21 cellular contexts compared by ENCODE assay signal in the genomic region with DNA sequence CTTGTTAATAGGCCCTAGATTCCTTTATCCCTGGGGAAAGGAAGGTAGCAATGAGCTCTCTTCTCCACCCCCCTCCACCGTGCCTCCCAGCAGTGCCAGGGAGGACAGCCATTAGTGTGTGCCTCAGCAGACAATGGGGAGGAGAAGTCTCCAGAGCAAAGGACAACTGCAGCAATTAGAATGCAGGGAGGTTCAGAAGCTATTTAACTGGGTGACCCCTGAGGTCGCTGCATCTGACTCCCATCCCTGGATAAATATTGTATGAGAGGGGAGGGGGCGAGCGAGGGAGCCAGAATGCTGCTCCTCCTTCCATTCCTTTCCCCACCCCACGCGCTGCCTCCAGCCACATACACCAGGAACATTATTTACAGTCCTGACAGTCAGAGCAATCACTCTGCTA.
"Had no signal": no experiment of that assay in that cellular context is flagged by ENCODE, and none has a peak within 500 bp of the region (broad histone marks: within the 10 kb centered on the region; RNA-seq: fewer than 3 reads in every experiment).

No MANE protein-coding gene starts in this region.

- H3K4me3 ChIP-seq: esophagus muscularis mucosa, mucosa of descending colon, smooth muscle cell, suprapubic skin, tibial artery, upper lobe of right lung had no signal

- H3K4me1 ChIP-seq: upper lobe of right lung had no signal

- H3K4me1 Mint-ChIP-seq: activated T-helper 17 cell treated with anti-CD3 and anti-CD28 coated beads, Interleukin-2, amount 50 U/mL, for 72 hours; central memory CD8-positive, alpha-beta T cell had no signal

- H3K36me3 Mint-ChIP-seq: natural killer cell treated with Interleukin-12 subunit alpha and Interleukin-12 subunit beta and Interleukin-15 and Interleukin-18, amount 100 ng/mL, for 72 hours had no signal

- H3K9me3 Mint-ChIP-seq: activated CD4-positive, alpha-beta memory T cell treated with anti-CD3 and anti-CD28 coated beads for 36 hours; activated naive CD4-positive, alpha-beta T cell treated with anti-CD3 and anti-CD28 coated beads, Interleukin-2, amount 50 U/mL, for 72 hours; activated T-cell treated with anti-CD3 and anti-CD28 coated beads, Interleukin-2, amount 50 U/mL, for 24 hours; activated T-helper 17 cell treated with anti-CD3 and anti-CD28 coated beads, Interleukin-2, amount 50 U/mL, for 72 hours; central memory CD8-positive, alpha-beta T cell; dendritic cell treated with granulocyte-macrophage colony-stimulating factor and Interleukin-4, amounts not matched to agents 40 ng/mL and 50 ng/mL, for 4 days; natural killer cell treated with Interleukin-12 subunit alpha and Interleukin-12 subunit beta and Interleukin-15 and Interleukin-18, amount 100 ng/mL, for 72 hours had no signal

- DNase-seq: activated CD4-positive, alpha-beta memory T cell treated with anti-CD3 and anti-CD28 coated beads for 36 hours; activated CD4-positive, alpha-beta T cell treated with anti-CD3 and anti-CD28 coated beads for 48 hours; activated CD8-positive, alpha-beta memory T cell treated with anti-CD3 and anti-CD28 coated beads, Interleukin-2, amount 50 U/mL, for 4 hours; activated gamma-delta T cell treated with Interleukin-2 at 50 U/mL for 16 hours; activated T-cell treated with anti-CD3 and anti-CD28 coated beads, Interleukin-2, amount 50 U/mL, for 24 hours; islet precursor cell; left ventricle myocardium superior; mucosa of descending colon; stimulated activated CD4-positive, alpha-beta T cell treated with anti-CD3 and anti-CD28 coated beads, Interleukin-1b, Interleukin-23, amount 100 ng/mL, for 48 hours; stimulated activated naive CD4-positive, alpha-beta T cell; tibial artery; upper lobe of right lung had no signal

- H3K9me3 ChIP-seq: esophagus muscularis mucosa, mucosa of descending colon, suprapubic skin, tibial artery, upper lobe of right lung had no signal

- H3K4me2 ChIP-seq: smooth muscle cell had no signal

- H3K4me3 Mint-ChIP-seq: activated CD4-positive, alpha-beta memory T cell treated with anti-CD3 and anti-CD28 coated beads for 36 hours; activated T-cell treated with anti-CD3 and anti-CD28 coated beads, Interleukin-2, amount 50 U/mL, for 24 hours; activated T-helper 17 cell treated with anti-CD3 and anti-CD28 coated beads, Interleukin-2, amount 50 U/mL, for 72 hours; central memory CD8-positive, alpha-beta T cell; dendritic cell treated with granulocyte-macrophage colony-stimulating factor and Interleukin-4, amounts not matched to agents 40 ng/mL and 50 ng/mL, for 4 days; natural killer cell treated with Interleukin-12 subunit alpha and Interleukin-12 subunit beta and Interleukin-15 and Interleukin-18, amount 100 ng/mL, for 72 hours had no signal

- H3K27ac ChIP-seq: esophagus muscularis mucosa, suprapubic skin, tibial artery, upper lobe of right lung, VCaP had no signal

- H3K27me3 Mint-ChIP-seq: activated CD4-positive, alpha-beta memory T cell treated with anti-CD3 and anti-CD28 coated beads for 36 hours; activated T-cell treated with anti-CD3 and anti-CD28 coated beads, Interleukin-2, amount 50 U/mL, for 24 hours; activated T-helper 17 cell treated with anti-CD3 and anti-CD28 coated beads, Interleukin-2, amount 50 U/mL, for 72 hours; central memory CD8-positive, alpha-beta T cell; dendritic cell treated with granulocyte-macrophage colony-stimulating factor and Interleukin-4, amounts not matched to agents 40 ng/mL and 50 ng/mL, for 4 days; natural killer cell treated with Interleukin-12 subunit alpha and Interleukin-12 subunit beta and Interleukin-15 and Interleukin-18, amount 100 ng/mL, for 72 hours had no signal

- H3K27ac Mint-ChIP-seq: activated CD4-positive, alpha-beta memory T cell treated with anti-CD3 and anti-CD28 coated beads for 36 hours; activated naive CD4-positive, alpha-beta T cell treated with anti-CD3 and anti-CD28 coated beads, Interleukin-2, amount 50 U/mL, for 72 hours; activated T-cell treated with anti-CD3 and anti-CD28 coated beads, Interleukin-2, amount 50 U/mL, for 24 hours; activated T-helper 17 cell treated with anti-CD3 and anti-CD28 coated beads, Interleukin-2, amount 50 U/mL, for 72 hours; dendritic cell treated with granulocyte-macrophage colony-stimulating factor and Interleukin-4, amounts not matched to agents 40 ng/mL and 50 ng/mL, for 4 days; natural killer cell treated with Interleukin-12 subunit alpha and Interleukin-12 subunit beta and Interleukin-15 and Interleukin-18, amount 100 ng/mL, for 72 hours had no signal

- H3K27me3 ChIP-seq: esophagus muscularis mucosa, suprapubic skin, tibial artery, upper lobe of right lung had no signal
